Comparison of ENCODE assay signal across 1 cellular context in genomic region chr18:23437357-23438045, GRCh38.
TF ChIP-seq lines count a peak whose summit lies in the region.

No MANE protein-coding gene starts in this region.

TF ChIP-seq in K562, 482 proteins besides CTCF, POLR2A, EP300 and RAD21 (continued from another document and continues in another):
- no peak for TF ChIP-seq HBP1 (CRISPR knock-in tag; IDR thresholded peaks at IDR 0.05)
- peak in 1 of 2 experiments; percentile 14; a peak in 2 of 4 replicates for TF ChIP-seq KDM1A (IDR thresholded peaks at IDR 0.05)
- TF ChIP-seq SAP30 (IDR thresholded peaks at IDR 0.05; ENCODE audit: borderline replicate concordance, insufficient read depth, low read depth, low read length, poor library complexity, severe bottlenecking): peak; percentile 94
- TF ChIP-seq USF2 (CRISPR knock-in tag; IDR thresholded peaks at IDR 0.05): peak; percentile 96
- peak; percentile 89 for TF ChIP-seq RBFOX2 (IDR thresholded peaks at IDR 0.05; ENCODE audit: low read depth, low read length)
- peak in 1 of 2 experiments; percentile 98; a peak in 2 of 4 replicates for TF ChIP-seq HDAC1 (IDR thresholded peaks at IDR 0.05)
- no peak for TF ChIP-seq ZNF445 (CRISPR knock-in tag; IDR thresholded peaks at IDR 0.05; ENCODE audit: low read depth)
- 0 out of 2 replicates have a peak, but pooled peaks have one; percentile 19 for TF ChIP-seq SMARCE1 (IDR thresholded peaks at IDR 0.05)
- peak; percentile 28 for TF ChIP-seq HNRNPLL (IDR thresholded peaks at IDR 0.05; ENCODE audit: low read depth, low read length, poor library complexity, severe bottlenecking)
- peak; percentile 77; the same call in 1 of the 2 replicates for TF ChIP-seq TFAP4 (CRISPR knock-in tag; IDR thresholded peaks at IDR 0.05; ENCODE audit: borderline replicate concordance)
- peak; percentile 52 for TF ChIP-seq TAF1 (IDR thresholded peaks at IDR 0.05; ENCODE audit: control insufficient read depth, extremely low read depth, insufficient read depth, low read length, severe bottlenecking)
- TF ChIP-seq ZBTB7A (IDR thresholded peaks at IDR 0.05; ENCODE audit: borderline replicate concordance, control insufficient read depth, low read depth, low read length): peak; percentile 72; the same call in 1 of the 2 replicates
- no peak for TF ChIP-seq ZNF174 (CRISPR knock-in tag; IDR thresholded peaks at IDR 0.05)
- 0 out of 2 replicates have a peak, but pooled peaks have one; percentile 18 for TF ChIP-seq MXI1 (IDR thresholded peaks at IDR 0.05; ENCODE audit: low read depth, low read length)
- no peak for TF ChIP-seq CBX1 (IDR thresholded peaks at IDR 0.05; ENCODE audit: low read depth)
- TF ChIP-seq ZBTB1 (CRISPR knock-in tag; IDR thresholded peaks at IDR 0.05; ENCODE audit: borderline replicate concordance, low read depth): peak; percentile 66; the same call in 1 of the 2 replicates
- TF ChIP-seq STAT5A (IDR thresholded peaks at IDR 0.05; ENCODE audit: borderline replicate concordance, low read length): no peak
- TF ChIP-seq THAP12 (CRISPR knock-in tag; IDR thresholded peaks at IDR 0.05): peak; percentile 69; the same call in 1 of the 2 replicates
- no peak for TF ChIP-seq ZNF740 (CRISPR knock-in tag; IDR thresholded peaks at IDR 0.05)
- no peak for TF ChIP-seq ZNF740 (tag; IDR thresholded peaks at IDR 0.05)
- TF ChIP-seq ZMIZ1 (IDR thresholded peaks at IDR 0.05; ENCODE audit: low read depth in 2 of 2, low read length in 2 of 2): 0 out of 4 replicates have a peak, but pooled peaks of 1 of the 2 experiments have one; percentile 6
- TF ChIP-seq MAZ (CRISPR knock-in tag; conservative IDR thresholded peaks at IDR 0.05 in 1 of 2, IDR thresholded peaks at IDR 0.05 in 1 of 2): 0 out of 4 replicates have a peak, but pooled peaks have one; percentile 37 to 58
- peak in 1 of 3 experiments; percentile 12 for TF ChIP-seq YY1 (IDR thresholded peaks at IDR 0.05; ENCODE audit: borderline replicate concordance in 1 of 3, control insufficient read depth in 1 of 3, extremely low read depth in 1 of 3, insufficient read depth in 3 of 3, insufficient read length in 1 of 3, insufficient replicate concordance in 2 of 3, low read depth in 1 of 3, low read length in 2 of 3)
- peak; percentile 97 for TF ChIP-seq EGR1 (conservative IDR thresholded peaks at IDR 0.05)
- TF ChIP-seq ZNF140 (CRISPR knock-in tag; IDR thresholded peaks at IDR 0.05): no peak
- TF ChIP-seq BHLHE40 (IDR thresholded peaks at IDR 0.05; ENCODE audit: low read length): peak; percentile 78
- peak; percentile 92 for TF ChIP-seq USF1 (CRISPR knock-in tag; IDR thresholded peaks at IDR 0.05)
- TF ChIP-seq PRDM10 (IDR thresholded peaks at IDR 0.05; ENCODE audit: partially characterized antibody): peak; percentile 41
- no peak for TF ChIP-seq MITF (IDR thresholded peaks at IDR 0.05)
- TF ChIP-seq NEUROD1 (IDR thresholded peaks at IDR 0.05; ENCODE audit: borderline replicate concordance, low read depth, low read length, partially characterized antibody): peak; percentile 25
- TF ChIP-seq AFF4 (CRISPR knock-in tag; IDR thresholded peaks at IDR 0.05): peak; percentile 80; the same call in 1 of the 2 replicates
- 0 out of 2 replicates have a peak, but pooled peaks have one; percentile 22 for TF ChIP-seq DPF2 (IDR thresholded peaks at IDR 0.05)
- TF ChIP-seq MYC (IDR thresholded peaks at IDR 0.05; ENCODE audit: low read depth, low read length): peak; percentile 86
- no peak; the same call in 1 of the 2 replicates for TF ChIP-seq MYC (CRISPR knock-in tag; IDR thresholded peaks at IDR 0.05; ENCODE audit: borderline replicate concordance, low read depth)
